In the genomic region with DNA sequence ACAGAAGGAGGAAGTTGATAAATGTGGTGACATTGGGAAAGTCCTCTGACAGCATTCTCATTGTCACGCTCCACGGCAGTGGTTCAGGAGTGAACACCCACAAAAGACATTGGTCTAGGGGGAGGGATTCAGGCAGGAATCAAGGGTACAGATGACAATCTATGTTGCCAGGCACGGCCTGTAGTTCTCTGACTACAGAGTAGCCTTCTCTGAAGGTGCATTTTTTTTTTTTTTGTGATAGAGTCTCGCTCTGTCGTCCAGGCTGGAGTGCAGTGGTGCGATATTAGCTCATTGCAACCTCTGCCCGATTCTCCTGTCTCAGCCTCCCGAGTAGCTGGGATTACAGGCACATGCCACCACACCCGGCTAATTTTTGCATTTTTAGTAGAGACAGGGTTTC, we compare ENCODE assay signal across 8 cellular contexts. TPM values are rescaled to one million over a fixed set of nuclear protein-coding genes. Genes with fewer than 3 reads are reported as not detected.
A peak's percentile ranks its signal among the peaks of the same experiment; 100 is the strongest.
DNase-seq lines count a peak whose midpoint lies in the region; ATAC-seq and TF ChIP-seq lines count a peak whose summit lies in the region.

No MANE protein-coding gene starts in this region.

- DNase-seq in GM12865 (ENCODE audit: low read depth), result peak; percentile 93
- DNase-seq in activated naive CD4-positive, alpha-beta T cell treated with anti-CD3 and anti-CD28 coated beads, Interleukin-2, amount 10 ng/mL, durations not matched to agents 7 days and 5 days, result peak; percentile 39
- no peak for DNase-seq in NCI-H69 (lab: John Stamatoyannopoulos, UW)
- no peak for DNase-seq in activated CD4-positive, CD25-positive, alpha-beta regulatory T cell treated with anti-CD3 and anti-CD28 coated beads, Interleukin-2, amount 50 U/mL, for 72 hours
- no peak for DNase-seq in NCI-H774 (lab: John Stamatoyannopoulos, UW)

- no peaks in the 10 kb centered on the region for H3K36me3 ChIP-seq in skeletal muscle tissue (ENCODE audit: control insufficient read depth in 3 of 3, insufficient read depth in 3 of 3, low read length in 3 of 3)

- H3K27me3 ChIP-seq in skeletal muscle tissue (ENCODE audit: control insufficient read depth in 3 of 3, insufficient read depth in 3 of 3, low read length in 3 of 3), result no peaks in the 10 kb centered on the region

- no peak overlapping the region for H3K9ac ChIP-seq in skeletal muscle tissue (ENCODE audit: low read depth in 1 of 3, low read length in 3 of 3)

- H3K4me3 ChIP-seq in GM12865 (ENCODE audit: low read depth, low read length) (peak overlapping the region; percentile 60), skeletal muscle tissue (ENCODE audit: low read length in 3 of 3) (no peak overlapping the region)

- peaks cover 2% of the 10 kb centered on the region for H3K9me3 Mint-ChIP-seq in activated naive CD4-positive, alpha-beta T cell treated with anti-CD3 and anti-CD28 coated beads, Interleukin-2, amount 10 ng/mL, durations not matched to agents 7 days and 5 days

- no peaks in the 10 kb centered on the region for H3K36me3 Mint-ChIP-seq in activated naive CD4-positive, alpha-beta T cell treated with anti-CD3 and anti-CD28 coated beads, Interleukin-2, amount 10 ng/mL, durations not matched to agents 7 days and 5 days

- H3K4me3 Mint-ChIP-seq in activated naive CD4-positive, alpha-beta T cell treated with anti-CD3 and anti-CD28 coated beads, Interleukin-2, amount 10 ng/mL, durations not matched to agents 7 days and 5 days, result no peak overlapping the region

- peaks cover 4 to 7% (median 6%) of the 10 kb centered on the region in 3 donors for H3K4me1 ChIP-seq in skeletal muscle tissue (ENCODE audit: control insufficient read depth in 3 of 3, insufficient read depth in 3 of 3, low read length in 3 of 3)

- H3K27ac ChIP-seq in skeletal muscle tissue (ENCODE audit: low read depth, low read length), result peak overlapping the region; percentile 47

- H3K27ac Mint-ChIP-seq in activated naive CD4-positive, alpha-beta T cell treated with anti-CD3 and anti-CD28 coated beads, Interleukin-2, amount 10 ng/mL, durations not matched to agents 7 days and 5 days, result peak overlapping the region; percentile 75

- ATAC-seq in GM21381 (IDR thresholded peaks at IDR 0.05; ENCODE audit: unreplicated experiment), result peak; percentile 59
- peak; percentile 53 for ATAC-seq in HG03565 (IDR thresholded peaks at IDR 0.05; ENCODE audit: unreplicated experiment)

- CTCF ChIA-PET in activated naive CD4-positive, alpha-beta T cell treated with anti-CD3 and anti-CD28 coated beads, Interleukin-2, amount 10 ng/mL, durations not matched to agents 7 days and 5 days (lab: Charles Lee), result no interaction called here

- H3K9me3 ChIP-seq in skeletal muscle tissue (ENCODE audit: control insufficient read depth in 3 of 3, low read length in 3 of 3), result no peaks in the 10 kb centered on the region

- H3K27me3 Mint-ChIP-seq in activated naive CD4-positive, alpha-beta T cell treated with anti-CD3 and anti-CD28 coated beads, Interleukin-2, amount 10 ng/mL, durations not matched to agents 7 days and 5 days, result peaks cover 7% of the 10 kb centered on the region

- H3K4me1 Mint-ChIP-seq in activated naive CD4-positive, alpha-beta T cell treated with anti-CD3 and anti-CD28 coated beads, Interleukin-2, amount 10 ng/mL, durations not matched to agents 7 days and 5 days, result peaks cover 19% of the 10 kb centered on the region

- TF ChIP-seq CTCF in GM12865 (IDR thresholded peaks at IDR 0.05; ENCODE audit: insufficient read depth, low read depth, low read length, missing control alignments), result no peak

RNA-seq across cellular contexts. Expression of a gene that starts 7.4 kb away (rescaled TPM):
- total RNA-seq in skeletal muscle tissue, result 48.0 TPM

RNA-seq across cellular contexts. Expression of a gene that starts 12.4 kb away (rescaled TPM):
- total RNA-seq in skeletal muscle tissue, result 28.2 TPM

RNA-seq across cellular contexts. Expression of a gene that starts 38.3 kb away (rescaled TPM):
- total RNA-seq in skeletal muscle tissue, result 15.7 TPM

Comparison
In these comparisons a context has a peak if more than half of its experiments do, and no peak if none do; other contexts are left out.
1. DNase-seq: peak in GM12865 (single experiment) and activated naive CD4-positive, alpha-beta T cell treated with anti-CD3 and anti-CD28 coated beads, Interleukin-2, amount 10 ng/mL, durations not matched to agents 7 days and 5 days (single experiment); none in NCI-H69 (single experiment), activated CD4-positive, CD25-positive, alpha-beta regulatory T cell treated with anti-CD3 and anti-CD28 coated beads, Interleukin-2, amount 50 U/mL, for 72 hours (single experiment) and NCI-H774 (single experiment).